ENCODE assay signal across 20 cellular contexts in genomic region chr4:152522245-152522644, GRCh38. TPM values are rescaled to one million over a fixed set of nuclear protein-coding genes. Genes with fewer than 3 reads are reported as not detected.
A peak's percentile ranks its signal among the peaks of the same experiment; 100 is the strongest.
DNase-seq lines count a peak whose midpoint lies in the region; ATAC-seq, FAIRE-seq and TF ChIP-seq lines count a peak whose summit lies in the region.
"Had no signal": no experiment of that assay in that cellular context is flagged by ENCODE, and none has a peak within 500 bp of the region (broad histone marks: within the 10 kb centered on the region; RNA-seq: fewer than 3 reads in every experiment).

No MANE protein-coding gene starts in this region.

- H3K9me3 Mint-ChIP-seq in immature natural killer cell (no peaks in the 10 kb centered on the region), neural progenitor cell (peaks cover 5% of the 10 kb centered on the region)
- H3K9me3 Mint-ChIP-seq in stimulated activated naive B cell treated with anti-CD40 and anti-IgM and Interleukin-4, amounts not matched to agents 10 μg/mL and 1 μg/mL and 100 μg/mL, for 72 hours = peaks cover 0 to 2% of the 10 kb centered on the region in 2 donors

- ATAC-seq in stimulated activated naive B cell treated with anti-CD40 and anti-IgM and Interleukin-4, amounts not matched to agents 10 μg/mL and 1 μg/mL and 100 μg/mL, for 72 hours (replicated peaks) = peak; percentile 84 to 93
- ATAC-seq in GM18873 (IDR thresholded peaks at IDR 0.05; ENCODE audit: low FRiP score, unreplicated experiment) = no peak
- ATAC-seq: PC-3 had no signal

- no peak overlapping the region for H3K9ac ChIP-seq in OCI-LY3 (ENCODE audit: low read length)
- H3K9ac ChIP-seq in neural progenitor cell = no peak overlapping the region

- H3K4me1 ChIP-seq in OCI-LY3 (ENCODE audit: low read length) = peaks cover 49% of the 10 kb centered on the region
- H3K4me1 ChIP-seq in neural progenitor cell = peaks cover 7% of the 10 kb centered on the region

- no peaks in the 10 kb centered on the region for H3F3A ChIP-seq in neural progenitor cell (ENCODE audit: low read depth)

- peaks cover 0 to 4% (median 3%) of the 10 kb centered on the region in 3 donors for H3K36me3 Mint-ChIP-seq in immature natural killer cell
- peaks cover 19 to 35% of the 10 kb centered on the region in 2 donors for H3K36me3 Mint-ChIP-seq in stimulated activated naive B cell treated with anti-CD40 and anti-IgM and Interleukin-4, amounts not matched to agents 10 μg/mL and 1 μg/mL and 100 μg/mL, for 72 hours
- peaks cover 10% of the 10 kb centered on the region for H3K36me3 Mint-ChIP-seq in neural progenitor cell

- H3K27me3 Mint-ChIP-seq in immature natural killer cell (ENCODE audit: low read depth in 3 of 3) = peaks cover 2 to 8% (median 5%) of the 10 kb centered on the region in 3 donors
- no peaks in the 10 kb centered on the region for H3K27me3 Mint-ChIP-seq in stimulated activated naive B cell treated with anti-CD40 and anti-IgM and Interleukin-4, amounts not matched to agents 10 μg/mL and 1 μg/mL and 100 μg/mL, for 72 hours
- H3K27me3 Mint-ChIP-seq in neural progenitor cell (ENCODE audit: insufficient read depth, low read depth) = no peaks in the 10 kb centered on the region
- H3K27me3 Mint-ChIP-seq: IgD-negative memory B cell had no signal

- H3K4me1 Mint-ChIP-seq in immature natural killer cell = peaks cover 59 to 74% of the 10 kb centered on the region in 2 donors
- H3K4me1 Mint-ChIP-seq in stimulated activated naive B cell treated with anti-CD40 and anti-IgM and Interleukin-4, amounts not matched to agents 10 μg/mL and 1 μg/mL and 100 μg/mL, for 72 hours = peaks cover 40 to 64% of the 10 kb centered on the region in 2 donors
- H3K4me1 Mint-ChIP-seq in neural progenitor cell = no peaks in the 10 kb centered on the region

- H3K27me3 ChIP-seq in OCI-LY3 (ENCODE audit: low read depth, low read length) = no peaks in the 10 kb centered on the region
- no peaks in the 10 kb centered on the region for H3K27me3 ChIP-seq in neural progenitor cell
- H3K27me3 ChIP-seq: BE2C had no signal

- H3K9me3 ChIP-seq in OCI-LY3 (ENCODE audit: insufficient read depth, low read length) = no peaks in the 10 kb centered on the region
- H3K9me3 ChIP-seq in neural progenitor cell (ENCODE audit: low read depth) = no peaks in the 10 kb centered on the region
- H3K9me3 ChIP-seq: BE2C had no signal

- H2AFZ ChIP-seq in OCI-LY3 (ENCODE audit: low read depth, low read length) = no peak overlapping the region
- no peak overlapping the region for H2AFZ ChIP-seq in neural progenitor cell (replicated peaks)

- H3K4me3 ChIP-seq in OCI-LY3 (ENCODE audit: low read length) = no peak overlapping the region
- H3K4me3 ChIP-seq in neural progenitor cell = no peak overlapping the region

- H3K79me2 ChIP-seq in OCI-LY3 (ENCODE audit: low read length) (peaks cover 99% of the 10 kb centered on the region), neural progenitor cell (ENCODE audit: low read depth) (peaks cover 90% of the 10 kb centered on the region)

- peak overlapping the region in 1 of 5 donors; percentile 86 for H3K4me3 Mint-ChIP-seq in immature natural killer cell
- peak overlapping the region; percentile 46 to 67 for H3K4me3 Mint-ChIP-seq in stimulated activated naive B cell treated with anti-CD40 and anti-IgM and Interleukin-4, amounts not matched to agents 10 μg/mL and 1 μg/mL and 100 μg/mL, for 72 hours
- H3K4me3 Mint-ChIP-seq in neural progenitor cell = no peak overlapping the region

- H3K4me2 ChIP-seq in OCI-LY3 (ENCODE audit: low read length) = peak overlapping the region; percentile 33
- H3K4me2 ChIP-seq in neural progenitor cell = no peak overlapping the region

- TF ChIP-seq CTCF in OCI-LY3 (IDR thresholded peaks at IDR 0.05; ENCODE audit: low read depth, low read length) = no peak
- no peak for TF ChIP-seq CTCF in neural progenitor cell (IDR thresholded peaks at IDR 0.05)

- peaks cover 45% of the 10 kb centered on the region for H3K36me3 ChIP-seq in OCI-LY3 (replicated peaks; ENCODE audit: low read depth, low read length)
- no peaks in the 10 kb centered on the region for H3K36me3 ChIP-seq in neural progenitor cell
- H3K36me3 ChIP-seq: BE2C had no signal

- H4K20me1 ChIP-seq in OCI-LY3 (ENCODE audit: insufficient read depth, low read length) (peaks cover 80% of the 10 kb centered on the region), neural progenitor cell (ENCODE audit: low read depth) (peaks cover 11% of the 10 kb centered on the region)

- H3K27ac ChIP-seq in OCI-LY3 (ENCODE audit: low read length) (no peak overlapping the region), neural progenitor cell (no peak overlapping the region)

- peak; percentile 65 for FAIRE-seq in GM18507 (lab: Jason Lieb, UNC)
- FAIRE-seq: GM12892 had no signal

- H3K27ac Mint-ChIP-seq in immature natural killer cell (peak overlapping the region in 4 of 6 donors; percentile 25 to 75 (median 52)), neural progenitor cell (no peak overlapping the region)
- H3K27ac Mint-ChIP-seq in stimulated activated naive B cell treated with anti-CD40 and anti-IgM and Interleukin-4, amounts not matched to agents 10 μg/mL and 1 μg/mL and 100 μg/mL, for 72 hours = peak overlapping the region; percentile 90

- DNase-seq in GM18507 (ENCODE audit: extremely low spot score, insufficient read length, low read depth) = no peak
- no peak for DNase-seq in immature natural killer cell
- no peak for DNase-seq in stimulated activated naive B cell treated with anti-CD40 and anti-IgM and Interleukin-4, amounts not matched to agents 10 μg/mL and 1 μg/mL and 100 μg/mL, for 72 hours
- no peak for DNase-seq in DMS53 (lab: John Stamatoyannopoulos, UW)
- DNase-seq in neural progenitor cell (ENCODE audit: low spot score) = no peak
- DNase-seq: BE2C, DMS79, Kasumi-1, NCI-H1694, NCI-H2081, NCI-H2171, NCI-H524 treated with DMSO at 0.1 percent for 48 hours, NCI-H82, PC-3, RPMI8226, SHP77 had no signal

RNA-seq across cellular contexts. Expression of gene FBXW7, which starts 13.6 kb away (rescaled TPM):
- 10 to 100 TPM; 22.3 to 70.1 (median 59.4) TPM for polyA plus RNA-seq in immature natural killer cell
- total RNA-seq in neural progenitor cell (ENCODE audit: low replicate concordance) = 43.9 TPM in 2 replicates
